Comparison of ENCODE assay signal across 23 cellular contexts in genomic region chr18:25454728-25455127, GRCh38.
A peak's percentile ranks its signal among the peaks of the same experiment; 100 is the strongest.
DNase-seq lines count a peak whose midpoint lies in the region; ATAC-seq and TF ChIP-seq lines count a peak whose summit lies in the region.
"Had no signal": no experiment of that assay in that cellular context is flagged by ENCODE, and none has a peak within 500 bp of the region (broad histone marks: within the 10 kb centered on the region; RNA-seq: fewer than 3 reads in every experiment).

No MANE protein-coding gene starts in this region.

- H2BK120ac ChIP-seq in trophoblast cell (ENCODE audit: insufficient read depth, low read length, poor library complexity): peak overlapping the region; percentile 64

- H3K36me3 ChIP-seq in neural cell (ENCODE audit: insufficient read depth, low read length) (no peaks in the 10 kb centered on the region), trophoblast cell (ENCODE audit: control insufficient read depth in 1 of 2, insufficient read depth in 2 of 2, low read length in 2 of 2) (no peaks in the 10 kb centered on the region), thoracic aorta (no peaks in the 10 kb centered on the region), tibial nerve (no peaks in the 10 kb centered on the region)
- H3K36me3 ChIP-seq: BE2C; BLaER1 treated with 17β-estradiol and CSF1 and Interleukin-3, amounts not matched to agents 10 nM and 100 nM had no signal

- H3K4ac ChIP-seq in trophoblast cell (ENCODE audit: low read depth, low read length): no peak overlapping the region

- H3K79me2 ChIP-seq in neural cell (replicated peaks; ENCODE audit: insufficient read depth, low read length) (no peaks in the 10 kb centered on the region), trophoblast cell (ENCODE audit: control insufficient read depth, insufficient read depth, low read length, poor library complexity) (no peaks in the 10 kb centered on the region)

- TF ChIP-seq EP300 in neural cell (conservative IDR thresholded peaks at IDR 0.05; ENCODE audit: poor library complexity, severe bottlenecking) (no peak), tibial nerve (IDR thresholded peaks at IDR 0.05) (no peak)

- no peak overlapping the region for H3K23ac ChIP-seq in trophoblast cell (ENCODE audit: low read length)

- no peaks in the 10 kb centered on the region for H3K27me3 ChIP-seq in neural cell (ENCODE audit: insufficient read depth, low read depth, low read length)
- no peaks in the 10 kb centered on the region for H3K27me3 ChIP-seq in trophoblast cell (ENCODE audit: insufficient read depth, low read length)
- no peaks in the 10 kb centered on the region for H3K27me3 ChIP-seq in thoracic aorta (replicated peaks; ENCODE audit: insufficient read depth)
- no peaks in the 10 kb centered on the region for H3K27me3 ChIP-seq in tibial nerve
- H3K27me3 ChIP-seq: BE2C; BLaER1 treated with 17β-estradiol and CSF1 and Interleukin-3, amounts not matched to agents 10 nM and 100 nM had no signal

- no peaks in the 10 kb centered on the region for H4K20me1 ChIP-seq in neural cell (ENCODE audit: insufficient read depth)
- H4K20me1 ChIP-seq: BLaER1 treated with 17β-estradiol and CSF1 and Interleukin-3, amounts not matched to agents 10 nM and 100 nM had no signal

- no peak overlapping the region for H2BK5ac ChIP-seq in trophoblast cell (ENCODE audit: low read depth, low read length, poor library complexity)

- WGBS in trophoblast cell (ENCODE audit: extremely low coverage, insufficient coverage, insufficient read length): no CpG with 5 or more reads among the region's 3 CpGs
- 77 to 83% methylated on average over 3 of the region's 3 CpGs for WGBS in tibial nerve, 2 donors

- H2BK12ac ChIP-seq in trophoblast cell (ENCODE audit: low read length): no peak overlapping the region

- H3K79me1 ChIP-seq in trophoblast cell (ENCODE audit: low read length): peaks cover 2% of the 10 kb centered on the region

- TF ChIP-seq POLR2A in tibial nerve (IDR thresholded peaks at IDR 0.05): no peak

- DNase-seq in NCI-H748 (lab: John Stamatoyannopoulos, UW; ENCODE audit: unreplicated experiment): peak; percentile 26
- DNase-seq in NCI-H748 treated with DMSO at 0.1 percent for 48 hours (lab: John Stamatoyannopoulos, UW): no peak
- DNase-seq in trophoblast cell: no peak
- no peak for DNase-seq in thoracic aorta (ENCODE audit: low spot score)
- no peak for DNase-seq in T1000 (lab: John Stamatoyannopoulos, UW)
- no peak for DNase-seq in tibial nerve (ENCODE audit: low spot score in 2 of 2)
- DNase-seq in H4 (ENCODE audit: low spot score): no peak
- DNase-seq: 8988T; ACHN; AML-193; BE2C; CD4-positive, alpha-beta T cell; CD8-positive, alpha-beta memory T cell; DMS 273 treated with DMSO at 0.1 percent for 48 hours; DMS79; GDM1; GOT3; H7; HCEC 1CT had no signal

- no peak overlapping the region for H2AK5ac ChIP-seq in trophoblast cell (ENCODE audit: low read length)

- H4K8ac ChIP-seq in trophoblast cell (ENCODE audit: low read depth, low read length): no peak overlapping the region

- no peak overlapping the region for H3K18ac ChIP-seq in trophoblast cell (ENCODE audit: low read length)

- H3K4me2 ChIP-seq in neural cell (ENCODE audit: low read length) (no peak overlapping the region), trophoblast cell (ENCODE audit: low read length) (no peak overlapping the region)
- H3K4me2 ChIP-seq: A549 had no signal

- TF ChIP-seq RAD21 in neural cell (conservative IDR thresholded peaks at IDR 0.05): no peak

- H3K4me3 ChIP-seq in neural cell (ENCODE audit: low read length): no peak overlapping the region
- H3K4me3 ChIP-seq in trophoblast cell (ENCODE audit: low read depth, low read length): no peak overlapping the region
- no peak overlapping the region for H3K4me3 ChIP-seq in thoracic aorta
- no peak overlapping the region for H3K4me3 ChIP-seq in tibial nerve
- H3K4me3 ChIP-seq: A549; BLaER1 treated with 17β-estradiol and CSF1 and Interleukin-3, amounts not matched to agents 10 nM and 100 nM; GM12878 had no signal

- peaks cover 3% of the 10 kb centered on the region in 2 experiments for H3K4me1 ChIP-seq in trophoblast cell (ENCODE audit: control insufficient read depth in 1 of 2, insufficient read depth in 2 of 2, low read length in 2 of 2)
- H3K4me1 ChIP-seq in thoracic aorta (ENCODE audit: control insufficient read depth in 1 of 2, low read depth in 2 of 2): peaks cover 7 to 36% of the 10 kb centered on the region in 2 donors
- peaks cover 0 to 32% (median 0%) of the 10 kb centered on the region in 4 donors for H3K4me1 ChIP-seq in tibial nerve
- H3K4me1 ChIP-seq: A549, BE2C had no signal

- no peaks in the 10 kb centered on the region for H3F3A ChIP-seq in neural cell (ENCODE audit: insufficient read depth, low read length, poor library complexity, severe bottlenecking)

- H3K9ac ChIP-seq in neural cell (ENCODE audit: low read length) (no peak overlapping the region), trophoblast cell (ENCODE audit: low read length) (no peak overlapping the region)
- H3K9ac ChIP-seq: BLaER1 treated with 17β-estradiol and CSF1 and Interleukin-3, amounts not matched to agents 10 nM and 100 nM had no signal

- no peaks in the 10 kb centered on the region for H3K9me2 ChIP-seq in neural cell (ENCODE audit: insufficient read depth, low read length)

- no peaks in the 10 kb centered on the region for H3K9me3 ChIP-seq in neural cell (ENCODE audit: low read length)
- peaks cover 2% of the 10 kb centered on the region for H3K9me3 ChIP-seq in trophoblast cell (ENCODE audit: insufficient read depth, low read depth, low read length)
- H3K9me3 ChIP-seq in thoracic aorta: no peaks in the 10 kb centered on the region
- peaks cover 0 to 14% (median 0%) of the 10 kb centered on the region in 4 donors for H3K9me3 ChIP-seq in tibial nerve
- H3K9me3 ChIP-seq: A549, BE2C had no signal

- ATAC-seq in thoracic aorta (ENCODE audit: insufficient number of reproducible peaks, low FRiP score, low read depth): no peak
- ATAC-seq: A549, GM12878 had no signal

- TF ChIP-seq CTCF in neural cell (IDR thresholded peaks at IDR 0.05; ENCODE audit: poor library complexity, severe bottlenecking) (no peak), thoracic aorta (IDR thresholded peaks at IDR 0.05) (no peak), tibial nerve (IDR thresholded peaks at IDR 0.05) (no peak)

- H2AFZ ChIP-seq in neural cell (ENCODE audit: low read depth, low read length) (no peak overlapping the region), trophoblast cell (ENCODE audit: insufficient read depth, low read length, poor library complexity) (no peak overlapping the region)

- H4K91ac ChIP-seq in trophoblast cell (ENCODE audit: low read depth, low read length): no peak overlapping the region

- no peak overlapping the region for H4K12ac ChIP-seq in trophoblast cell (ENCODE audit: low read depth, low read length)

- H3K27ac ChIP-seq in neural cell (ENCODE audit: low read length) (peak overlapping the region; percentile 17), trophoblast cell (ENCODE audit: low read depth, low read length) (no peak overlapping the region), thoracic aorta (peak overlapping the region; percentile 39 to 57), tibial nerve (peak overlapping the region in 1 of 4 donors; percentile 62)
- H3K27ac ChIP-seq: A549; BLaER1 treated with 17β-estradiol and CSF1 and Interleukin-3, amounts not matched to agents 10 nM and 100 nM had no signal

- no peak overlapping the region for H3K14ac ChIP-seq in trophoblast cell (ENCODE audit: low read length)

TF ChIP-seq in neural cell, 6 proteins besides CTCF, POLR2A, EP300 and RAD21:
- TF ChIP-seq SMC3 (conservative IDR thresholded peaks at IDR 0.05; ENCODE audit: poor library complexity) (no peak), MXI1 (conservative IDR thresholded peaks at IDR 0.05; ENCODE audit: poor library complexity, severe bottlenecking) (no peak), EZH2 (IDR thresholded peaks at IDR 0.05; ENCODE audit: borderline replicate concordance, insufficient read depth, low read length, poor library complexity, severe bottlenecking) (no peak)
